In the genomic region with DNA sequence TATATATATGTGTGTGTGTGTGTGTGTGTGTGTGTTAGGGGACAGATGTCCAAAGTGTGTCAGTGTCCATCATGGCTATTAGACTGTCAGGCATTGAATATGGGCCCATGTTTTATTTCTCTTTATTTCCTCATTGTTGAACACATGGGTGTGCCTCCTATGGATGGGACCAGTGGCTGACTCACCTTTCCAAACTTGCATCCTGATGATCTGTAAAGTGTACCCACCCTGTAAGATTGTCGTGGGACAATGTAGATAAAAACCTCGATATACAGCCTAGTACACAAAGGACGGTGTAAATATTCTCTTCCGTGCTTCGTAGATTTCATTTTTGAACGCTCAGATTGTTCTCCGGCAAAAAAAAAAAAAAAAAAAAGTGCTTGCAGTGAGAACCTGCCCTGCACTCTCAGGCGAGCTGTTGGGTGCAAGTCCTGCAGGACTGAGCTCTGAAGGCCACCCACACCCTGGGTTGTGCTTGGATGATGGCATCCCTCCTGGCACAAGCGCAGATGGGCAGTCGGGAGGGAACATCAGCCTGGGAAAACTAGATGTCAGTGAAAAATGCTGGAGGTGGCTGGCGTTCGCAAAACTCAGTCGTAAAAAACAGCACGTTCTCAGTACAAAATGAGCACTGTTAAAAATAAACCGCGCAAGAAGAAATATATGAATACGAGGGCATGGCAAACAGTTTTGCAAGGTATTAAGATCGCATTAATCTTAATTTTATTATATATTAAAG, we compare ENCODE assay signal across 14 cellular contexts.
"Had no signal": no experiment of that assay in that cellular context is flagged by ENCODE, and none has a peak within 500 bp of the region (broad histone marks: within the 10 kb centered on the region; RNA-seq: fewer than 3 reads in every experiment).

No MANE protein-coding gene starts in this region.

- H3K27ac Mint-ChIP-seq: activated naive CD4-positive, alpha-beta T cell treated with anti-CD3 and anti-CD28 coated beads for 36 hours; naive thymus-derived CD4-positive, alpha-beta T cell had no signal

- H3K4me3 ChIP-seq: gastroesophageal sphincter, upper lobe of right lung had no signal

- H3K27me3 Mint-ChIP-seq: naive thymus-derived CD4-positive, alpha-beta T cell had no signal

- H3K36me3 ChIP-seq: upper lobe of right lung had no signal

- ATAC-seq: gastroesophageal sphincter; naive thymus-derived CD4-positive, alpha-beta T cell; upper lobe of right lung had no signal

- H3K4me3 Mint-ChIP-seq: activated naive CD4-positive, alpha-beta T cell treated with anti-CD3 and anti-CD28 coated beads for 36 hours; mesothelial cell of epicardium; naive thymus-derived CD4-positive, alpha-beta T cell had no signal

- H3K4me1 ChIP-seq: upper lobe of right lung had no signal

- H3K9me3 ChIP-seq: gastroesophageal sphincter, upper lobe of right lung had no signal

- H3K9me3 Mint-ChIP-seq: activated naive CD4-positive, alpha-beta T cell treated with anti-CD3 and anti-CD28 coated beads for 36 hours; mesothelial cell of epicardium; naive thymus-derived CD4-positive, alpha-beta T cell had no signal

- H3K27me3 ChIP-seq: gastroesophageal sphincter, upper lobe of right lung had no signal

- DNase-seq: activated CD4-positive, alpha-beta T cell treated with anti-CD3 and anti-CD28 coated beads for 48 hours; activated naive CD4-positive, alpha-beta T cell treated with anti-CD3 and anti-CD28 coated beads for 36 hours; caudate nucleus; cortex of kidney; effector memory CD4-positive, alpha-beta T cell; naive thymus-derived CD4-positive, alpha-beta T cell; nucleus accumbens; stimulated activated CD4-positive, alpha-beta T cell treated with anti-CD3 and anti-CD28 coated beads, Interleukin-2, amount 100 ng/mL, for 48 hours; stimulated activated naive CD4-positive, alpha-beta T cell treated with Interleukin-2 at 50 U/mL for 16 hours; T-helper 1 cell; upper lobe of right lung had no signal

- H3K27ac ChIP-seq: epithelial cell of prostate, gastroesophageal sphincter, upper lobe of right lung had no signal
